Comparison of ENCODE assay signal across 1 cellular context in genomic region chr21:37380349-37381323, GRCh38.
TF ChIP-seq lines count a peak whose summit lies in the region.

No MANE protein-coding gene starts in this region.

TF ChIP-seq in H1, 55 proteins besides CTCF, POLR2A, EP300 and RAD21 (continued from another document):
- TF ChIP-seq USF2 (IDR thresholded peaks at IDR 0.05; ENCODE audit: low read length) = peak; percentile 70
- TF ChIP-seq MAFK (IDR thresholded peaks at IDR 0.05; ENCODE audit: low read depth, low read length) = peak; percentile 27; the same call in 1 of the 2 replicates
- no peak for TF ChIP-seq TCF12 (IDR thresholded peaks at IDR 0.05; ENCODE audit: low read depth, low read length)
- no peak for TF ChIP-seq KDM5A (IDR thresholded peaks at IDR 0.05; ENCODE audit: low read length)
- TF ChIP-seq BACH1 (IDR thresholded peaks at IDR 0.05; ENCODE audit: low read length) = peak; percentile 62
- no peak for TF ChIP-seq SP1 (IDR thresholded peaks at IDR 0.05; ENCODE audit: low read depth, low read length)
- TF ChIP-seq TAF1 (IDR thresholded peaks at IDR 0.05; ENCODE audit: low read depth, low read length) = no peak
- no peak for TF ChIP-seq RBBP5 (IDR thresholded peaks at IDR 0.05; ENCODE audit: borderline replicate concordance, low read depth, low read length)
- no peak for TF ChIP-seq CREB1 (IDR thresholded peaks at IDR 0.05)
